Comparison of ENCODE assay signal across 1 cellular context in genomic region chr11:57619331-57619730, GRCh38.
TF ChIP-seq lines count a peak whose summit lies in the region.

No MANE protein-coding gene starts in this region.

TF ChIP-seq in GM23338, 12 proteins besides CTCF, POLR2A, EP300 and RAD21:
- TF ChIP-seq JUNB (IDR thresholded peaks at IDR 0.05; ENCODE audit: unreplicated experiment) (no peak), ZNF114 (CRISPR knock-in tag; IDR thresholded peaks at IDR 0.05) (no peak), STAT1 (IDR thresholded peaks at IDR 0.05; ENCODE audit: unreplicated experiment) (no peak)
- TF ChIP-seq, protein P1, sequence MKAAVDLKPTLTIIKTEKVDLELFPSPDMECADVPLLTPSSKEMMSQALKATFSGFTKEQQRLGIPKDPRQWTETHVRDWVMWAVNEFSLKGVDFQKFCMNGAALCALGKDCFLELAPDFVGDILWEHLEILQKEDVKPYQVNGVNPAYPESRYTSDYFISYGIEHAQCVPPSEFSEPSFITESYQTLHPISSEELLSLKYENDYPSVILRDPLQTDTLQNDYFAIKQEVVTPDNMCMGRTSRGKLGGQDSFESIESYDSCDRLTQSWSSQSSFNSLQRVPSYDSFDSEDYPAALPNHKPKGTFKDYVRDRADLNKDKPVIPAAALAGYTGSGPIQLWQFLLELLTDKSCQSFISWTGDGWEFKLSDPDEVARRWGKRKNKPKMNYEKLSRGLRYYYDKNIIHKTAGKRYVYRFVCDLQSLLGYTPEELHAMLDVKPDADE (IDR thresholded peaks at IDR 0.05) = no peak
TF ChIP-seq in GM23338: peak in this region for 0.
